In genomic region chr7:95132500-95132899, GRCh38 we compare ENCODE assay signal across 9 cellular contexts.
"Had no signal": no experiment of that assay in that cellular context is flagged by ENCODE, and none has a peak within 500 bp of the region (broad histone marks: within the 10 kb centered on the region; RNA-seq: fewer than 3 reads in every experiment).

No MANE protein-coding gene starts in this region.

- H3K9me3 Mint-ChIP-seq: H9 had no signal

- H3K27ac ChIP-seq: GM23248 had no signal

- H3K4me2 ChIP-seq: GM23338 had no signal

- ATAC-seq: GM23338, HCT116 had no signal

- H3K4me3 ChIP-seq: GM23248, GM23338, HAP-1 had no signal

- H3K9ac ChIP-seq: GM23248 had no signal

- H2AFZ ChIP-seq: GM23248, GM23338 had no signal

- H3K4me3 Mint-ChIP-seq: GM23338, H9, HFFc6 had no signal

- DNase-seq: GM23248, GOT3, H7, H9, HCEC 1CT, HFFc6 had no signal

- H3K36me3 ChIP-seq: HAP-1 had no signal

- H3K27ac Mint-ChIP-seq: GM23338, H9, HFFc6 had no signal

- H3K9me3 ChIP-seq: HAP-1 had no signal
